ENCODE assay signal across 12 cellular contexts in the genomic region with DNA sequence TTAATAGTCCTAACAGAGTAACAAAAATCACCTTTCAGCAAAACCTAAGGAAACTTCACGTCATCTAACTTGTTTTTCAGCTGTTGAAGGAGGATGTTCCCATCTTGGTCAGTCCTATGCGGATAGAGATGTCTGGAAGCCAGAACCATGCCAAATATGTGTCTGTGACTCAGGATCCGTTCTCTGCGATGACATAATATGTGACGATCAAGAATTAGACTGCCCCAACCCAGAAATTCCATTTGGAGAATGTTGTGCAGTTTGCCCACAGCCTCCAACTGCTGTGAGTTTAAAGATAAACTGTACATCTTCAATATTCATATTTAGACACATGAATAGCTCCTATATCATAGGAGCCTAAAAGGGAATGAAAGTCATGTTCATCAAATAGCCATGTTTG. TPM values are rescaled to one million over a fixed set of nuclear protein-coding genes. Genes with fewer than 3 reads are reported as not detected.
A peak's percentile ranks its signal among the peaks of the same experiment; 100 is the strongest.
DNase-seq lines count a peak whose midpoint lies in the region; TF ChIP-seq lines count a peak whose summit lies in the region.
"Had no signal": no experiment of that assay in that cellular context is flagged by ENCODE, and none has a peak within 500 bp of the region (broad histone marks: within the 10 kb centered on the region; RNA-seq: fewer than 3 reads in every experiment).

No MANE protein-coding gene starts in this region.

- H4K91ac ChIP-seq in mesenchymal stem cell (ENCODE audit: low read length): no peak overlapping the region

- H2BK120ac ChIP-seq in mesenchymal stem cell (ENCODE audit: low read depth, low read length): no peak overlapping the region

- TF ChIP-seq CTCF in cardiac fibroblast (IDR thresholded peaks at IDR 0.05; ENCODE audit: low read depth, low read length): no peak
- TF ChIP-seq CTCF in tibial artery (IDR thresholded peaks at IDR 0.05): no peak

- DNase-seq in HS-5 (ENCODE audit: low read depth): peak; percentile 93
- peak; percentile 94 to 99 for DNase-seq in cardiac fibroblast (ENCODE audit: low read depth in 2 of 2)
- peak; percentile 87 for DNase-seq in mesenchymal stem cell
- DNase-seq in tibial artery: peak; percentile 55 to 68
- DNase-seq in stimulated activated CD4-positive, alpha-beta T cell treated with anti-CD3 and anti-CD28 coated beads, Interleukin-2, amount 100 ng/mL, for 48 hours: no peak
- DNase-seq in erythroblast (lab: John Stamatoyannopoulos, UW): no peak
- DNase-seq in NCI-H146 (lab: John Stamatoyannopoulos, UW): no peak
- no peak for DNase-seq in cerebellar cortex (ENCODE audit: low spot score)
- DNase-seq: cortex of kidney, DND-41, NCI-H1105 treated with DMSO at 0.1 percent for 48 hours had no signal

- no peak overlapping the region for H2BK12ac ChIP-seq in mesenchymal stem cell (ENCODE audit: low read length in 2 of 2)

- no peak overlapping the region for H3K14ac ChIP-seq in mesenchymal stem cell (ENCODE audit: low read length in 2 of 2)

- H3K36me3 ChIP-seq in mesenchymal stem cell (ENCODE audit: control insufficient read depth in 1 of 2, insufficient read depth in 2 of 2, low read depth in 1 of 2, low read length in 2 of 2): peaks cover 0 to 67% of the 10 kb centered on the region in 2 experiments
- peaks cover 21 to 50% (median 28%) of the 10 kb centered on the region in 3 donors for H3K36me3 ChIP-seq in tibial artery
- H3K36me3 ChIP-seq: neural progenitor cell had no signal

- intact Hi-C loops in tibial artery (cut with DNase I; ENCODE audit: low total_unique reads): no loop called here

- H2BK15ac ChIP-seq in mesenchymal stem cell (ENCODE audit: low read depth, poor library complexity, severe bottlenecking): no peak overlapping the region

- no peak overlapping the region for H3K23ac ChIP-seq in mesenchymal stem cell (ENCODE audit: low read length in 2 of 2)

- H3K4me3 ChIP-seq in cardiac fibroblast (replicated peaks in 1 of 2; ENCODE audit: low read depth in 2 of 2, low read length in 2 of 2) (no peak overlapping the region), mesenchymal stem cell (ENCODE audit: insufficient read depth in 1 of 2, low read depth in 1 of 2, low read length in 2 of 2) (peak overlapping the region in 1 of 2 experiments; percentile 32), tibial artery (no peak overlapping the region)
- H3K4me3 ChIP-seq: neural progenitor cell had no signal

- no peak overlapping the region for H2BK5ac ChIP-seq in mesenchymal stem cell (ENCODE audit: low read depth, low read length, poor library complexity, severe bottlenecking)

- WGBS in mesenchymal stem cell: 41% methylated on average over 5 of the region's 5 CpGs

- H2AK5ac ChIP-seq in mesenchymal stem cell (ENCODE audit: low read length, severe bottlenecking): no peak overlapping the region

- H3K27ac ChIP-seq in mesenchymal stem cell (ENCODE audit: low read length, poor library complexity, severe bottlenecking) (no peak overlapping the region), tibial artery (peak overlapping the region; percentile 90)
- H3K27ac ChIP-seq: neural progenitor cell had no signal

- peak overlapping the region; percentile 99 for H3K9ac ChIP-seq in mesenchymal stem cell (ENCODE audit: low read length)
- H3K9ac ChIP-seq: neural progenitor cell had no signal

- H3K79me1 ChIP-seq in mesenchymal stem cell (replicated peaks; ENCODE audit: low read length, poor library complexity, severe bottlenecking): peaks cover 1% of the 10 kb centered on the region

- H4K8ac ChIP-seq in mesenchymal stem cell (ENCODE audit: low read length): no peak overlapping the region

- no peak overlapping the region for H3K4ac ChIP-seq in mesenchymal stem cell (ENCODE audit: low read depth in 1 of 2, low read length in 2 of 2)

- H3K4me2 ChIP-seq in mesenchymal stem cell (ENCODE audit: low read length, poor library complexity, severe bottlenecking): no peak overlapping the region
- H3K4me2 ChIP-seq: neural progenitor cell had no signal

- TF ChIP-seq POLR2A in erythroblast (IDR thresholded peaks at IDR 0.05; ENCODE audit: low read length): no peak

- no peaks in the 10 kb centered on the region for H3K9me3 ChIP-seq in mesenchymal stem cell (ENCODE audit: control insufficient read depth, low read length)
- no peaks in the 10 kb centered on the region for H3K9me3 ChIP-seq in tibial artery

- no peak overlapping the region for H2AFZ ChIP-seq in mesenchymal stem cell (ENCODE audit: low read depth, low read length)
- H2AFZ ChIP-seq: neural progenitor cell had no signal

- no peaks in the 10 kb centered on the region for H3K4me1 ChIP-seq in mesenchymal stem cell (ENCODE audit: control insufficient read depth, insufficient read depth, low read depth, low read length)
- H3K4me1 ChIP-seq in tibial artery: peaks cover 0 to 75% (median 8%) of the 10 kb centered on the region in 4 donors
- H3K4me1 ChIP-seq: neural progenitor cell had no signal

- peak overlapping the region in 1 of 2 experiments; percentile 16 for H3K18ac ChIP-seq in mesenchymal stem cell (ENCODE audit: low read depth in 1 of 2, low read length in 2 of 2)

- H3K27me3 ChIP-seq in mesenchymal stem cell (ENCODE audit: control insufficient read depth in 1 of 2, insufficient read depth in 1 of 2, low read length in 2 of 2) (no peaks in the 10 kb centered on the region), tibial artery (no peaks in the 10 kb centered on the region)
- H3K27me3 ChIP-seq: neural progenitor cell had no signal

RNA-seq across cellular contexts. Expression of gene COL3A1, which starts 10.5 kb away (rescaled TPM):
- polyA plus RNA-seq in mesenchymal stem cell (2013, experiment 1 of 2): 3,787 TPM
- 4,096 TPM for polyA plus RNA-seq in mesenchymal stem cell (2013, experiment 2 of 2)

Comparison
In these comparisons a context has a peak if more than half of its experiments do, and no peak if none do; other contexts are left out.
1. DNase-seq: peak in HS-5 (single experiment), cardiac fibroblast (2 of 2), mesenchymal stem cell (single experiment) and tibial artery (2 of 2); none in stimulated activated CD4-positive, alpha-beta T cell treated with anti-CD3 and anti-CD28 coated beads, Interleukin-2, amount 100 ng/mL, for 48 hours (0 of 2), erythroblast (0 of 2), NCI-H146 (single experiment) and cerebellar cortex (single experiment).